ENCODE assay signal across 8 cellular contexts in the genomic region with DNA sequence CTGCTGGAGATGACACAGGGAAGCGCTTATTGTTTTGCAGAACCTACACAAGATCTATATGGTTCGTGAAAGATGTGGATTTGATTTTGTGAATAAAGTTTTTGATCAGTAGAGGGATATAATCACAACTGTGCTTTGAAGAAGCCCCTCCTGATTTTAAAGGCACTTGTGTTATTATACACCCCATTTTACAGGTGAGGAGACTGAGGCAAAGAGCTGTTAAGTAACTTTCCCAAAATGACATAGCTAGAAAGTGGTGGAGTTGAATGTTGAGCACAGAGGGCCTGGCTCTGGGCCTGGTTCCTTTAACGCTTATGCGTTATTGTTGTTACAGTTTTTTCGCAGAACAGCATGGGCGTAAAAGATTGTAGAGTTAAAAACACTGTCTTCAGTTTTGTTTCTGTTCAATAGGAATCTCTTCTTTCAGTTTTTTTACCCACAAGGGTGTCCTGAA. TPM values are rescaled to one million over a fixed set of nuclear protein-coding genes. Genes with fewer than 3 reads are reported as not detected.
A peak's percentile ranks its signal among the peaks of the same experiment; 100 is the strongest.
DNase-seq lines count a peak whose midpoint lies in the region; ATAC-seq and TF ChIP-seq lines count a peak whose summit lies in the region.

No MANE protein-coding gene starts in this region.

- no peaks in the 10 kb centered on the region for H3K27me3 ChIP-seq in CD8-positive, alpha-beta T cell (ENCODE audit: insufficient read depth, low read length)
- H3K27me3 ChIP-seq in NT2/D1 (ENCODE audit: insufficient read depth, insufficient read length) (no peaks in the 10 kb centered on the region), endocrine pancreas (ENCODE audit: control insufficient read depth, insufficient read depth, low read length) (no peaks in the 10 kb centered on the region), neuronal stem cell (ENCODE audit: control insufficient read depth in 3 of 3, insufficient read depth in 3 of 3, low read depth in 1 of 3, low read length in 3 of 3) (no peaks in the 10 kb centered on the region)

- peak overlapping the region; percentile 56 for H3K4me2 ChIP-seq in neuronal stem cell (ENCODE audit: insufficient read depth, low read length, poor library complexity, severe bottlenecking)

- CTCF ChIA-PET in CD8-positive, alpha-beta T cell (lab: Charles Lee), result interaction anchor here (0.6 kb wide), 1 partner anchor 13 kb away, joined by 3 read pairs; no protein-coding TSS in a partner anchor

- H2BK12ac ChIP-seq in neuronal stem cell (ENCODE audit: low read length), result no peak overlapping the region

- no peak overlapping the region for H3K14ac ChIP-seq in neuronal stem cell (ENCODE audit: low read length)

- H4K8ac ChIP-seq in neuronal stem cell (ENCODE audit: low read depth, low read length), result no peak overlapping the region

- peak overlapping the region; percentile 96 for H3K27ac Mint-ChIP-seq in CD8-positive, alpha-beta T cell

- H3K4me3 Mint-ChIP-seq in CD8-positive, alpha-beta T cell, result peak overlapping the region; percentile 91

- no peak overlapping the region for H3K27ac ChIP-seq in CD8-positive, alpha-beta T cell (ENCODE audit: low read depth, low read length)
- H3K27ac ChIP-seq in neuronal stem cell (replicated peaks; ENCODE audit: low read length), result no peak overlapping the region

- DNase-seq in CD8-positive, alpha-beta T cell, result no peak
- DNase-seq in NT2/D1 (ENCODE audit: low read depth, low spot score) (no peak), neuronal stem cell (ENCODE audit: low spot score) (no peak), hippocampal formation (lab: John Stamatoyannopoulos, UW) (no peak), RKO (ENCODE audit: low spot score) (no peak), AML-193 (lab: John Stamatoyannopoulos, UW) (no peak)

- H2BK15ac ChIP-seq in neuronal stem cell (ENCODE audit: low read length), result no peak overlapping the region

- POLR2A ChIA-PET in CD8-positive, alpha-beta T cell (lab: Charles Lee), result interaction anchor here (0.9 kb wide), 1 partner anchor 234 kb away, joined by 3 read pairs; no protein-coding TSS in a partner anchor

- no peak overlapping the region for H2BK5ac ChIP-seq in neuronal stem cell (ENCODE audit: low read length)

- H3K9ac ChIP-seq in NT2/D1 (ENCODE audit: insufficient read length, low read depth), result peak overlapping the region; percentile 74
- peak overlapping the region; percentile 90 for H3K9ac ChIP-seq in endocrine pancreas (ENCODE audit: control insufficient read depth, insufficient read depth, low read length)
- no peak overlapping the region for H3K9ac ChIP-seq in neuronal stem cell (ENCODE audit: low read depth, low read length, poor library complexity)

- H2AFZ ChIP-seq in neuronal stem cell (ENCODE audit: low read length), result peak overlapping the region; percentile 93

- no peaks in the 10 kb centered on the region for H3K27me3 Mint-ChIP-seq in CD8-positive, alpha-beta T cell (ENCODE audit: low read depth)

- no peaks in the 10 kb centered on the region for H3K9me3 ChIP-seq in CD8-positive, alpha-beta T cell (ENCODE audit: low read length)
- no peaks in the 10 kb centered on the region for H3K9me3 ChIP-seq in NT2/D1 (ENCODE audit: insufficient read depth, low read length)
- H3K9me3 ChIP-seq in endocrine pancreas (ENCODE audit: control insufficient read depth, low read length), result no peaks in the 10 kb centered on the region
- no peaks in the 10 kb centered on the region for H3K9me3 ChIP-seq in neuronal stem cell (replicated peaks in 1 of 2; ENCODE audit: control insufficient read depth in 2 of 2, insufficient read depth in 1 of 2, low read depth in 1 of 2, low read length in 2 of 2)

- no peaks in the 10 kb centered on the region for H3K79me1 ChIP-seq in neuronal stem cell (ENCODE audit: low read depth, low read length)

- H3K23ac ChIP-seq in neuronal stem cell (ENCODE audit: low read depth, low read length, poor library complexity), result no peak overlapping the region

- no peak overlapping the region for H2BK120ac ChIP-seq in neuronal stem cell (ENCODE audit: low read depth, low read length)

- H2AK5ac ChIP-seq in neuronal stem cell (ENCODE audit: low read depth, low read length), result no peak overlapping the region

- H3K4me1 ChIP-seq in CD8-positive, alpha-beta T cell (ENCODE audit: insufficient read depth, low read length), result peaks cover 24% of the 10 kb centered on the region
- H3K4me1 ChIP-seq in NT2/D1 (ENCODE audit: insufficient read depth, insufficient read length), result no peaks in the 10 kb centered on the region
- peaks cover 6% of the 10 kb centered on the region for H3K4me1 ChIP-seq in endocrine pancreas (ENCODE audit: control insufficient read depth, insufficient read depth, low read length)
- H3K4me1 ChIP-seq in neuronal stem cell (ENCODE audit: control insufficient read depth in 2 of 2, insufficient read depth in 1 of 2, low read depth in 1 of 2, low read length in 2 of 2), result peaks cover 2 to 8% of the 10 kb centered on the region in 2 donors

- ATAC-seq in CD8-positive, alpha-beta T cell, result no peak
- no peak for ATAC-seq in GM21528 (IDR thresholded peaks at IDR 0.05; ENCODE audit: low FRiP score, unreplicated experiment)

- intact Hi-C loops in CD8-positive, alpha-beta T cell (cut with DNase I, micrococcal nuclease), result loop anchor here in 1 of 2 experiments (5.0 kb wide), 1 partner anchor 131 kb away; no protein-coding TSS in a partner anchor

- H3K36me3 ChIP-seq in CD8-positive, alpha-beta T cell (ENCODE audit: insufficient read depth, low read length), result no peaks in the 10 kb centered on the region
- H3K36me3 ChIP-seq in NT2/D1 (ENCODE audit: insufficient read depth, insufficient read length, low read length) (no peaks in the 10 kb centered on the region), endocrine pancreas (ENCODE audit: control insufficient read depth, insufficient read depth, low read length) (no peaks in the 10 kb centered on the region), neuronal stem cell (replicated peaks in 1 of 2; ENCODE audit: control insufficient read depth in 2 of 2, insufficient read depth in 2 of 2, low read length in 2 of 2) (no peaks in the 10 kb centered on the region)

- peaks cover 45% of the 10 kb centered on the region for H3K4me1 Mint-ChIP-seq in CD8-positive, alpha-beta T cell (ENCODE audit: low read depth)

- TF ChIP-seq CTCF in CD8-positive, alpha-beta T cell (IDR thresholded peaks at IDR 0.05), result no peak

- H3K4ac ChIP-seq in neuronal stem cell (ENCODE audit: low read length), result no peak overlapping the region

- no peak overlapping the region for H4K91ac ChIP-seq in neuronal stem cell (ENCODE audit: low read depth, low read length, poor library complexity)

- no peak overlapping the region for H3K18ac ChIP-seq in neuronal stem cell (ENCODE audit: low read length)

- H3K4me3 ChIP-seq in CD8-positive, alpha-beta T cell (ENCODE audit: low read depth, low read length), result peak overlapping the region; percentile 73
- H3K4me3 ChIP-seq in NT2/D1 (ENCODE audit: insufficient read length, low read depth) (peak overlapping the region; percentile 51), endocrine pancreas (ENCODE audit: control insufficient read depth, insufficient read depth, low read length) (peak overlapping the region; percentile 85), neuronal stem cell (ENCODE audit: low read length in 2 of 2) (peak overlapping the region; percentile 86 to 96)

- WGBS in neuronal stem cell (ENCODE audit: extremely low coverage in 2 of 2, insufficient read length in 2 of 2, insufficient replicate concordance in 1 of 2), 2 donors, result no CpG with 5 or more reads among the region's 6 CpGs

- peaks cover 9% of the 10 kb centered on the region for H3K36me3 Mint-ChIP-seq in CD8-positive, alpha-beta T cell

- no peaks in the 10 kb centered on the region for H3K9me3 Mint-ChIP-seq in CD8-positive, alpha-beta T cell

RNA-seq across cellular contexts. Expression of a gene that starts 1.4 kb away (rescaled TPM):
- 10 to 100 TPM; 22.1 to 22.4 TPM for total RNA-seq in CD8-positive, alpha-beta T cell
- 20.1 TPM for polyA plus RNA-seq in neuronal stem cell (2013, experiment 1 of 2)
- 20.7 TPM for polyA plus RNA-seq in neuronal stem cell (2013, experiment 2 of 2)
